25 cellular contexts compared by ENCODE assay signal in genomic region chr4:6839579-6839978, GRCh38. TPM values are rescaled to one million over a fixed set of nuclear protein-coding genes. Genes with fewer than 3 reads are reported as not detected.
DNase-seq lines count a peak whose midpoint lies in the region; ATAC-seq and TF ChIP-seq lines count a peak whose summit lies in the region.
"Had no signal": no experiment of that assay in that cellular context is flagged by ENCODE, and none has a peak within 500 bp of the region (broad histone marks: within the 10 kb centered on the region; RNA-seq: fewer than 3 reads in every experiment).

No MANE protein-coding gene starts in this region.

- H3K9me3 ChIP-seq in esophagus muscularis mucosa (no peaks in the 10 kb centered on the region), stomach smooth muscle (ENCODE audit: control insufficient read depth in 2 of 2, low read length in 2 of 2) (no peaks in the 10 kb centered on the region)
- H3K9me3 ChIP-seq: uterus had no signal

- TF ChIP-seq CTCF in esophagus muscularis mucosa (IDR thresholded peaks at IDR 0.05) (no peak), nephron progenitor cell (IDR thresholded peaks at IDR 0.05) (no peak)

- DNase-seq in Right ventricle myocardium superior = no peak
- no peak for DNase-seq in Right ventricle myocardium inferior (ENCODE audit: missing footprints)
- DNase-seq in esophagus muscularis mucosa (ENCODE audit: extremely low spot score) = no peak
- DNase-seq in nephron progenitor cell = no peak
- no peak for DNase-seq in T-cell
- no peak for DNase-seq in activated gamma-delta T cell treated with Interleukin-2 at 50 U/mL for 16 hours
- DNase-seq: 8988T; activated CD8-positive, alpha-beta memory T cell treated with anti-CD3 and anti-CD28 coated beads for 24 hours; activated T-cell treated with anti-CD3 and anti-CD28 coated beads, Interleukin-2, amount 50 U/mL, for 48 hours; dermis blood vessel endothelial cell; DMS 273 treated with DMSO at 0.1 percent for 48 hours; foreskin keratinocyte; GDM1; NCI-H2029; NCI-H345; PC-3; stimulated activated CD4-positive, alpha-beta T cell treated with anti-CD3 and anti-CD28 coated beads, Interleukin-2, amount 100 ng/mL, for 48 hours; T1000; uterus had no signal

- no peak for TF ChIP-seq EP300 in esophagus muscularis mucosa (IDR thresholded peaks at IDR 0.05)

- H3K27ac Mint-ChIP-seq in nephron progenitor cell = peak overlapping the region; percentile 37
- peak overlapping the region in 1 of 2 donors; percentile 13 for H3K27ac Mint-ChIP-seq in T-cell
- H3K27ac Mint-ChIP-seq: activated naive CD4-positive, alpha-beta T cell treated with anti-CD3 and anti-CD28 coated beads, Interleukin-2, amount 50 U/mL, for 72 hours had no signal

- 81% methylated on average over 4 of the region's 4 CpGs for WGBS in esophagus muscularis mucosa

- H3K4me3 Mint-ChIP-seq in nephron progenitor cell (no peak overlapping the region), T-cell (no peak overlapping the region)

- H3K27me3 ChIP-seq in esophagus muscularis mucosa (no peaks in the 10 kb centered on the region), stomach smooth muscle (ENCODE audit: control insufficient read depth in 1 of 2, insufficient read depth in 2 of 2, low read length in 2 of 2) (no peaks in the 10 kb centered on the region)
- H3K27me3 ChIP-seq: brain microvascular endothelial cell, foreskin keratinocyte, uterus had no signal

- intact Hi-C loops in Right ventricle myocardium superior (cut with DNase I) = no loop called here
- intact Hi-C loops in Right ventricle myocardium inferior (cut with DNase I) = no loop called here
- intact Hi-C loops in esophagus muscularis mucosa (cut with DNase I) = no loop called here

- peaks cover 20 to 46% (median 40%) of the 10 kb centered on the region in 4 donors for H3K4me1 ChIP-seq in esophagus muscularis mucosa
- peaks cover 11% of the 10 kb centered on the region for H3K4me1 ChIP-seq in stomach smooth muscle (ENCODE audit: control insufficient read depth, insufficient read depth, low read length)
- H3K4me1 ChIP-seq: foreskin keratinocyte had no signal

- peaks cover 72% of the 10 kb centered on the region for H3K36me3 Mint-ChIP-seq in nephron progenitor cell (ENCODE audit: low read depth)
- H3K36me3 Mint-ChIP-seq in T-cell = peaks cover 30% of the 10 kb centered on the region

- H3K9me3 Mint-ChIP-seq in nephron progenitor cell = peaks cover 34% of the 10 kb centered on the region
- H3K9me3 Mint-ChIP-seq in T-cell = peaks cover 0 to 4% (median 0%) of the 10 kb centered on the region in 3 donors
- H3K9me3 Mint-ChIP-seq: activated naive CD4-positive, alpha-beta T cell treated with anti-CD3 and anti-CD28 coated beads, Interleukin-2, amount 50 U/mL, for 72 hours had no signal

- H3K36me3 ChIP-seq in esophagus muscularis mucosa (peaks cover 0 to 23% (median 11%) of the 10 kb centered on the region in 4 donors), stomach smooth muscle (ENCODE audit: control insufficient read depth in 2 of 2, insufficient read depth in 2 of 2, low read length in 2 of 2) (peaks cover 0 to 2% of the 10 kb centered on the region in 2 donors)
- H3K36me3 ChIP-seq: uterus had no signal

- no peak for TF ChIP-seq POLR2A in esophagus muscularis mucosa (IDR thresholded peaks at IDR 0.05; ENCODE audit: low read depth)

- peaks cover 16% of the 10 kb centered on the region for H3K4me1 Mint-ChIP-seq in nephron progenitor cell
- peaks cover 6 to 14% (median 13%) of the 10 kb centered on the region in 3 donors for H3K4me1 Mint-ChIP-seq in T-cell

- peak overlapping the region in 1 of 2 donors; percentile 42 for H3K9ac ChIP-seq in stomach smooth muscle (ENCODE audit: low read length in 2 of 2)

- POLR2A ChIA-PET in T-cell (lab: Charles Lee) = no interaction called here

- peak; percentile 36 for ATAC-seq in Right ventricle myocardium superior (ENCODE audit: poor library complexity)
- ATAC-seq in Right ventricle myocardium inferior = no peak
- no peak for ATAC-seq in T-cell (replicated peaks in 1 of 4)
- ATAC-seq in HG03135 (IDR thresholded peaks at IDR 0.05; ENCODE audit: unreplicated experiment) = no peak
- ATAC-seq: activated naive CD4-positive, alpha-beta T cell treated with anti-CD3 and anti-CD28 coated beads, Interleukin-2, amount 50 U/mL, for 72 hours; foreskin keratinocyte; PC-3 had no signal

- CTCF ChIA-PET in T-cell (lab: Charles Lee) = no interaction called here

- H3K27me3 Mint-ChIP-seq in nephron progenitor cell (ENCODE audit: low read depth, poor library complexity) (no peaks in the 10 kb centered on the region), T-cell (no peaks in the 10 kb centered on the region)

- H3K4me3 ChIP-seq in esophagus muscularis mucosa (no peak overlapping the region), stomach smooth muscle (ENCODE audit: low read length in 2 of 2) (no peak overlapping the region)
- H3K4me3 ChIP-seq: SK-N-MC, uterus had no signal

- H3K27ac ChIP-seq in esophagus muscularis mucosa (replicated peaks in 1 of 4) (peak overlapping the region; percentile 36 to 56 (median 42)), stomach smooth muscle (ENCODE audit: low read length) (peak overlapping the region; percentile 24)
- H3K27ac ChIP-seq: foreskin keratinocyte, HL-60, SK-N-MC, uterus had no signal

RNA-seq across cellular contexts. Expression of gene KIAA0232, which starts 57.1 kb away (rescaled TPM):
- total RNA-seq in Right ventricle myocardium superior = 75.0 TPM
- 72.1 TPM for total RNA-seq in Right ventricle myocardium inferior
- total RNA-seq in esophagus muscularis mucosa = 10 to 100 TPM; 34.6 to 54.0 (median 47.8) TPM
- total RNA-seq in T-cell = 10 to 100 TPM; 16.5 to 20.9 (median 19.3) TPM
